ENCODE assay signal across 8 cellular contexts in genomic region chr20:49936153-49937022, GRCh38.
DNase-seq lines count a peak whose midpoint lies in the region; ATAC-seq, FAIRE-seq and TF ChIP-seq lines count a peak whose summit lies in the region.

RNF114 (plus strand) TSS chr20:49936397; CDS start chr20:49936413, 16 bp downstream.

- DNase-seq in EL = peak; percentile 90
- DNase-seq in H54 (ENCODE audit: insufficient read length, low spot score) = peak; percentile 89
- DNase-seq in MV-4-11 (lab: John Stamatoyannopoulos, UW) = peak; percentile 82
- peak; percentile 92 for DNase-seq in activated naive CD4-positive, alpha-beta T cell treated with anti-CD3 and anti-CD28 coated beads, Interleukin-2, amount 50 U/mL, for 16 hours
- DNase-seq in germinal center (ENCODE audit: low spot score) = peak; percentile 97
- DNase-seq in nucleus accumbens (lab: John Stamatoyannopoulos, UW) = peak in 55 of 56 donors; percentile 37 to 95 (median 86)
- peak; percentile 33 to 96 (median 85) for DNase-seq in substantia nigra (lab: John Stamatoyannopoulos, UW)

- ATAC-seq in SK-N-SH treated with all-trans-retinoic acid at 6 μM for 48 hours = peak; percentile 83

- FAIRE-seq in H54 (lab: Jason Lieb, UNC) = no peak

- peak; percentile 97 for TF ChIP-seq POLR2A in H54 (IDR thresholded peaks at IDR 0.05; ENCODE audit: low read depth, low read length)

- peak within 1 kb of the TSS; percentile 87 for H3K27ac ChIP-seq in substantia nigra (ENCODE audit: low read depth, low read length, poor library complexity, severe bottlenecking)

TF ChIP-seq in SK-N-SH treated with all-trans-retinoic acid at 6 μM for 48 hours, 23 proteins besides CTCF, POLR2A, EP300 and RAD21:
- TF ChIP-seq TSHZ2 (CRISPR knock-in tag; IDR thresholded peaks at IDR 0.05) (no peak), CSDC2 (CRISPR knock-in tag; IDR thresholded peaks at IDR 0.05) (no peak), POU6F1 (CRISPR knock-in tag; IDR thresholded peaks at IDR 0.05; ENCODE audit: borderline replicate concordance, low read depth) (no peak), SNAI2 (CRISPR knock-in tag; IDR thresholded peaks at IDR 0.05) (no peak), TOX (CRISPR knock-in tag; IDR thresholded peaks at IDR 0.05; ENCODE audit: borderline replicate concordance) (no peak), ZC3H10 (CRISPR knock-in tag; IDR thresholded peaks at IDR 0.05) (no peak), ISL1 (CRISPR knock-in tag; IDR thresholded peaks at IDR 0.05) (no peak), PATZ1 (CRISPR knock-in tag; IDR thresholded peaks at IDR 0.05; ENCODE audit: borderline replicate concordance) (no peak)

Comparison
In these comparisons a context has a peak if more than half of its experiments do, and no peak if none do; other contexts are left out.
1. Peak in every context shown above with its lines: DNase-seq, ATAC-seq and H3K27ac ChIP-seq.